Comparison of ENCODE assay signal across 12 cellular contexts in genomic region chr9:16062542-16063240, GRCh38.
DNase-seq lines count a peak whose midpoint lies in the region; ATAC-seq and TF ChIP-seq lines count a peak whose summit lies in the region.
"Had no signal": no experiment of that assay in that cellular context is flagged by ENCODE, and none has a peak within 500 bp of the region (broad histone marks: within the 10 kb centered on the region; RNA-seq: fewer than 3 reads in every experiment).

No MANE protein-coding gene starts in this region.

- peaks cover 11% of the 10 kb centered on the region for H3K36me3 Mint-ChIP-seq in activated naive CD8-positive, alpha-beta T cell treated with anti-CD3 and anti-CD28 coated beads for 36 hours

- H3K27ac Mint-ChIP-seq in activated naive CD8-positive, alpha-beta T cell treated with anti-CD3 and anti-CD28 coated beads for 36 hours: peak overlapping the region; percentile 36
- H3K27ac Mint-ChIP-seq: activated CD4-positive, alpha-beta T cell treated with anti-CD3 and anti-CD28 coated beads, Interleukin-2, amount 10 ng/mL, durations not matched to agents 7 days and 5 days had no signal

- no peaks in the 10 kb centered on the region for H3K27me3 Mint-ChIP-seq in activated naive CD8-positive, alpha-beta T cell treated with anti-CD3 and anti-CD28 coated beads for 36 hours
- H3K27me3 Mint-ChIP-seq: activated CD4-positive, alpha-beta T cell treated with anti-CD3 and anti-CD28 coated beads, Interleukin-2, amount 10 ng/mL, durations not matched to agents 7 days and 5 days had no signal

- DNase-seq in AG08396 (ENCODE audit: low spot score) (peak; percentile 72), glomerular visceral epithelial cell (ENCODE audit: extremely low spot score) (peak; percentile 95), NCI-H1092 treated with DMSO at 0.1 percent for 48 hours (lab: John Stamatoyannopoulos, UW) (no peak), testis (no peak), NCI-H1048 (lab: John Stamatoyannopoulos, UW) (no peak)
- no peak for DNase-seq in activated naive CD8-positive, alpha-beta T cell treated with anti-CD3 and anti-CD28 coated beads for 36 hours
- no peak for DNase-seq in central memory CD4-positive, alpha-beta T cell
- DNase-seq: activated CD4-positive, alpha-beta T cell treated with anti-CD3 and anti-CD28 coated beads, Interleukin-2, amount 10 ng/mL, durations not matched to agents 7 days and 5 days; aorta; KBM-7; retina had no signal

- no peaks in the 10 kb centered on the region for H3K27me3 ChIP-seq in testis

- H3K36me3 ChIP-seq in testis (ENCODE audit: low read depth, missing control alignments): no peaks in the 10 kb centered on the region

- WGBS in testis, 2 donors: 86 to 92% methylated on average over 9 of the region's 9 CpGs

- peaks cover 7% of the 10 kb centered on the region for H3K9me3 Mint-ChIP-seq in activated naive CD8-positive, alpha-beta T cell treated with anti-CD3 and anti-CD28 coated beads for 36 hours
- H3K9me3 Mint-ChIP-seq: activated CD4-positive, alpha-beta T cell treated with anti-CD3 and anti-CD28 coated beads, Interleukin-2, amount 10 ng/mL, durations not matched to agents 7 days and 5 days had no signal

- H3K4me3 ChIP-seq in testis: no peak overlapping the region

- H3K4me3 Mint-ChIP-seq in activated naive CD8-positive, alpha-beta T cell treated with anti-CD3 and anti-CD28 coated beads for 36 hours: no peak overlapping the region
- H3K4me3 Mint-ChIP-seq: activated CD4-positive, alpha-beta T cell treated with anti-CD3 and anti-CD28 coated beads, Interleukin-2, amount 10 ng/mL, durations not matched to agents 7 days and 5 days had no signal

- no peak for TF ChIP-seq POLR2A in testis (IDR thresholded peaks at IDR 0.05)

- H3K4me1 ChIP-seq in testis: no peaks in the 10 kb centered on the region

- no peaks in the 10 kb centered on the region for H3K9me3 ChIP-seq in testis

- H3K27ac ChIP-seq in testis: no peak overlapping the region

- intact Hi-C loops in testis (cut with DNase I; ENCODE audit: low total_unique reads): no loop called here

- peak; percentile 37 for ATAC-seq in HG02610 (IDR thresholded peaks at IDR 0.05; ENCODE audit: unreplicated experiment)

- TF ChIP-seq CTCF in testis (IDR thresholded peaks at IDR 0.05): no peak

- H3K4me1 Mint-ChIP-seq in activated naive CD8-positive, alpha-beta T cell treated with anti-CD3 and anti-CD28 coated beads for 36 hours: peaks cover 46% of the 10 kb centered on the region

Comparison
In these comparisons a context has a peak if more than half of its experiments do, and no peak if none do; other contexts are left out.
1. DNase-seq: peak in AG08396 (single experiment) and glomerular visceral epithelial cell (single experiment); none in activated naive CD8-positive, alpha-beta T cell treated with anti-CD3 and anti-CD28 coated beads for 36 hours (single experiment), NCI-H1092 treated with DMSO at 0.1 percent for 48 hours (single experiment), central memory CD4-positive, alpha-beta T cell (single experiment), testis (single experiment) and NCI-H1048 (single experiment).